1 cellular context compared by ENCODE assay signal in the genomic region with DNA sequence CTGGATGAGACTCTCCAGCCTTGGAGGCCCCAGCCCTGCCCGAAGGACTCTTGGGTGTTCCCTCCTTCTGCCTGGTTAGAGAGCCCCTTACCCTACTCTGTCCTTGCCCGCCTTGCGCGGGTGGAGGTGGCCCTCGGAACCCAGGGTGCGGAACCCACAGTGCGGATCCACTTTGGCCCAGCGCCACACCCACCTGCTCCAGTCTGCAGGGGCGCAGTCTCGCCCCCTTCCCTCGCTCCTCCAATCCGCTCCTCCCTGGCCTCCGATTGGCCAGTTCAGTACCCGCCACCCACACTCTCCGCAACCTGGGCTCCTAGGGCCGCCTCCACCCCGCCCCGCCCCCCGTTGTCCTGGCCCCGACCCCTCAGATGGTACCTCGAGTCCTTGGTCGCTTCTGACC.
TF ChIP-seq lines count a peak whose summit lies in the region.

No MANE protein-coding gene starts in this region.

TF ChIP-seq in WTC11, 78 proteins besides CTCF, POLR2A, EP300 and RAD21 (continued from another document):
- TF ChIP-seq, protein P1, sequence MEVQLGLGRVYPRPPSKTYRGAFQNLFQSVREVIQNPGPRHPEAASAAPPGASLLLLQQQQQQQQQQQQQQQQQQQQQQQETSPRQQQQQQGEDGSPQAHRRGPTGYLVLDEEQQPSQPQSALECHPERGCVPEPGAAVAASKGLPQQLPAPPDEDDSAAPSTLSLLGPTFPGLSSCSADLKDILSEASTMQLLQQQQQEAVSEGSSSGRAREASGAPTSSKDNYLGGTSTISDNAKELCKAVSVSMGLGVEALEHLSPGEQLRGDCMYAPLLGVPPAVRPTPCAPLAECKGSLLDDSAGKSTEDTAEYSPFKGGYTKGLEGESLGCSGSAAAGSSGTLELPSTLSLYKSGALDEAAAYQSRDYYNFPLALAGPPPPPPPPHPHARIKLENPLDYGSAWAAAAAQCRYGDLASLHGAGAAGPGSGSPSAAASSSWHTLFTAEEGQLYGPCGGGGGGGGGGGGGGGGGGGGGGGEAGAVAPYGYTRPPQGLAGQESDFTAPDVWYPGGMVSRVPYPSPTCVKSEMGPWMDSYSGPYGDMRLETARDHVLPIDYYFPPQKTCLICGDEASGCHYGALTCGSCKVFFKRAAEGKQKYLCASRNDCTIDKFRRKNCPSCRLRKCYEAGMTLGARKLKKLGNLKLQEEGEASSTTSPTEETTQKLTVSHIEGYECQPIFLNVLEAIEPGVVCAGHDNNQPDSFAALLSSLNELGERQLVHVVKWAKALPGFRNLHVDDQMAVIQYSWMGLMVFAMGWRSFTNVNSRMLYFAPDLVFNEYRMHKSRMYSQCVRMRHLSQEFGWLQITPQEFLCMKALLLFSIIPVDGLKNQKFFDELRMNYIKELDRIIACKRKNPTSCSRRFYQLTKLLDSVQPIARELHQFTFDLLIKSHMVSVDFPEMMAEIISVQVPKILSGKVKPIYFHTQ (CRISPR knock-in tag; IDR thresholded peaks at IDR 0.05) = no peak
- no peak for TF ChIP-seq HMGA2 (CRISPR knock-in tag; IDR thresholded peaks at IDR 0.05)
- TF ChIP-seq, protein P2, sequence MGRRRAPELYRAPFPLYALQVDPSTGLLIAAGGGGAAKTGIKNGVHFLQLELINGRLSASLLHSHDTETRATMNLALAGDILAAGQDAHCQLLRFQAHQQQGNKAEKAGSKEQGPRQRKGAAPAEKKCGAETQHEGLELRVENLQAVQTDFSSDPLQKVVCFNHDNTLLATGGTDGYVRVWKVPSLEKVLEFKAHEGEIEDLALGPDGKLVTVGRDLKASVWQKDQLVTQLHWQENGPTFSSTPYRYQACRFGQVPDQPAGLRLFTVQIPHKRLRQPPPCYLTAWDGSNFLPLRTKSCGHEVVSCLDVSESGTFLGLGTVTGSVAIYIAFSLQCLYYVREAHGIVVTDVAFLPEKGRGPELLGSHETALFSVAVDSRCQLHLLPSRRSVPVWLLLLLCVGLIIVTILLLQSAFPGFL (CRISPR knock-in tag; IDR thresholded peaks at IDR 0.05; ENCODE audit: borderline replicate concordance) = no peak
- peak; percentile 84 for TF ChIP-seq NFYB (CRISPR knock-in tag; conservative IDR thresholded peaks at IDR 0.05; ENCODE audit: low read depth)
- TF ChIP-seq, protein P3, sequence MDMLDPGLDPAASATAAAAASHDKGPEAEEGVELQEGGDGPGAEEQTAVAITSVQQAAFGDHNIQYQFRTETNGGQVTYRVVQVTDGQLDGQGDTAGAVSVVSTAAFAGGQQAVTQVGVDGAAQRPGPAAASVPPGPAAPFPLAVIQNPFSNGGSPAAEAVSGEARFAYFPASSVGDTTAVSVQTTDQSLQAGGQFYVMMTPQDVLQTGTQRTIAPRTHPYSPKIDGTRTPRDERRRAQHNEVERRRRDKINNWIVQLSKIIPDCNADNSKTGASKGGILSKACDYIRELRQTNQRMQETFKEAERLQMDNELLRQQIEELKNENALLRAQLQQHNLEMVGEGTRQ (CRISPR knock-in tag; IDR thresholded peaks at IDR 0.05) = peak; percentile 8; the same call in 1 of the 2 replicates
- no peak for TF ChIP-seq ZNF671 (CRISPR knock-in tag; IDR thresholded peaks at IDR 0.05)
- TF ChIP-seq PRRX2 (CRISPR knock-in tag; IDR thresholded peaks at IDR 0.05) = no peak
- TF ChIP-seq, protein P4, sequence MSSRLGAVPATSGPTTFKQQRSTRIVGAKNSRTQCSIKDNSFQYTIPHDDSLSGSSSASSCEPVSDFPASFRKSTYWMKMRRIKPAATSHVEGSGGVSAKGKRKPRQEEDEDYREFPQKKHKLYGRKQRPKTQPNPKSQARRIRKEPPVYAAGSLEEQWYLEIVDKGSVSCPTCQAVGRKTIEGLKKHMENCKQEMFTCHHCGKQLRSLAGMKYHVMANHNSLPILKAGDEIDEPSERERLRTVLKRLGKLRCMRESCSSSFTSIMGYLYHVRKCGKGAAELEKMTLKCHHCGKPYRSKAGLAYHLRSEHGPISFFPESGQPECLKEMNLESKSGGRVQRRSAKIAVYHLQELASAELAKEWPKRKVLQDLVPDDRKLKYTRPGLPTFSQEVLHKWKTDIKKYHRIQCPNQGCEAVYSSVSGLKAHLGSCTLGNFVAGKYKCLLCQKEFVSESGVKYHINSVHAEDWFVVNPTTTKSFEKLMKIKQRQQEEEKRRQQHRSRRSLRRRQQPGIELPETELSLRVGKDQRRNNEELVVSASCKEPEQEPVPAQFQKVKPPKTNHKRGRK (CRISPR knock-in tag; IDR thresholded peaks at IDR 0.05; ENCODE audit: borderline replicate concordance) = no peak
- no peak for TF ChIP-seq CREM (CRISPR knock-in tag; IDR thresholded peaks at IDR 0.05)
- peak; percentile 73; the same call in 1 of the 2 replicates for TF ChIP-seq SP1 (CRISPR knock-in tag; conservative IDR thresholded peaks at IDR 0.05)
- TF ChIP-seq MXD4 (CRISPR knock-in tag; IDR thresholded peaks at IDR 0.05; ENCODE audit: borderline replicate concordance) = no peak
- TF ChIP-seq OVOL2 (CRISPR knock-in tag; IDR thresholded peaks at IDR 0.05; ENCODE audit: borderline replicate concordance) = no peak
- no peak for TF ChIP-seq ETV6 (CRISPR knock-in tag; IDR thresholded peaks at IDR 0.05)
- no peak for TF ChIP-seq ZNF138 (CRISPR knock-in tag; conservative IDR thresholded peaks at IDR 0.05)
- TF ChIP-seq, protein P5, sequence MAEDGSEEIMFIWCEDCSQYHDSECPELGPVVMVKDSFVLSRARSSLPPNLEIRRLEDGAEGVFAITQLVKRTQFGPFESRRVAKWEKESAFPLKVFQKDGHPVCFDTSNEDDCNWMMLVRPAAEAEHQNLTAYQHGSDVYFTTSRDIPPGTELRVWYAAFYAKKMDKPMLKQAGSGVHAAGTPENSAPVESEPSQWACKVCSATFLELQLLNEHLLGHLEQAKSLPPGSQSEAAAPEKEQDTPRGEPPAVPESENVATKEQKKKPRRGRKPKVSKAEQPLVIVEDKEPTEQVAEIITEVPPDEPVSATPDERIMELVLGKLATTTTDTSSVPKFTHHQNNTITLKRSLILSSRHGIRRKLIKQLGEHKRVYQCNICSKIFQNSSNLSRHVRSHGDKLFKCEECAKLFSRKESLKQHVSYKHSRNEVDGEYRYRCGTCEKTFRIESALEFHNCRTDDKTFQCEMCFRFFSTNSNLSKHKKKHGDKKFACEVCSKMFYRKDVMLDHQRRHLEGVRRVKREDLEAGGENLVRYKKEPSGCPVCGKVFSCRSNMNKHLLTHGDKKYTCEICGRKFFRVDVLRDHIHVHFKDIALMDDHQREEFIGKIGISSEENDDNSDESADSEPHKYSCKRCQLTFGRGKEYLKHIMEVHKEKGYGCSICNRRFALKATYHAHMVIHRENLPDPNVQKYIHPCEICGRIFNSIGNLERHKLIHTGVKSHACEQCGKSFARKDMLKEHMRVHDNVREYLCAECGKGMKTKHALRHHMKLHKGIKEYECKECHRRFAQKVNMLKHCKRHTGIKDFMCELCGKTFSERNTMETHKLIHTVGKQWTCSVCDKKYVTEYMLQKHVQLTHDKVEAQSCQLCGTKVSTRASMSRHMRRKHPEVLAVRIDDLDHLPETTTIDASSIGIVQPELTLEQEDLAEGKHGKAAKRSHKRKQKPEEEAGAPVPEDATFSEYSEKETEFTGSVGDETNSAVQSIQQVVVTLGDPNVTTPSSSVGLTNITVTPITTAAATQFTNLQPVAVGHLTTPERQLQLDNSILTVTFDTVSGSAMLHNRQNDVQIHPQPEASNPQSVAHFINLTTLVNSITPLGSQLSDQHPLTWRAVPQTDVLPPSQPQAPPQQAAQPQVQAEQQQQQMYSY (CRISPR knock-in tag; IDR thresholded peaks at IDR 0.05) = no peak
- TF ChIP-seq, protein P6, sequence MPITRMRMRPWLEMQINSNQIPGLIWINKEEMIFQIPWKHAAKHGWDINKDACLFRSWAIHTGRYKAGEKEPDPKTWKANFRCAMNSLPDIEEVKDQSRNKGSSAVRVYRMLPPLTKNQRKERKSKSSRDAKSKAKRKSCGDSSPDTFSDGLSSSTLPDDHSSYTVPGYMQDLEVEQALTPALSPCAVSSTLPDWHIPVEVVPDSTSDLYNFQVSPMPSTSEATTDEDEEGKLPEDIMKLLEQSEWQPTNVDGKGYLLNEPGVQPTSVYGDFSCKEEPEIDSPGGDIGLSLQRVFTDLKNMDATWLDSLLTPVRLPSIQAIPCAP (CRISPR knock-in tag; IDR thresholded peaks at IDR 0.05) = no peak
